Comparison of ENCODE assay signal across 8 cellular contexts in the genomic region with DNA sequence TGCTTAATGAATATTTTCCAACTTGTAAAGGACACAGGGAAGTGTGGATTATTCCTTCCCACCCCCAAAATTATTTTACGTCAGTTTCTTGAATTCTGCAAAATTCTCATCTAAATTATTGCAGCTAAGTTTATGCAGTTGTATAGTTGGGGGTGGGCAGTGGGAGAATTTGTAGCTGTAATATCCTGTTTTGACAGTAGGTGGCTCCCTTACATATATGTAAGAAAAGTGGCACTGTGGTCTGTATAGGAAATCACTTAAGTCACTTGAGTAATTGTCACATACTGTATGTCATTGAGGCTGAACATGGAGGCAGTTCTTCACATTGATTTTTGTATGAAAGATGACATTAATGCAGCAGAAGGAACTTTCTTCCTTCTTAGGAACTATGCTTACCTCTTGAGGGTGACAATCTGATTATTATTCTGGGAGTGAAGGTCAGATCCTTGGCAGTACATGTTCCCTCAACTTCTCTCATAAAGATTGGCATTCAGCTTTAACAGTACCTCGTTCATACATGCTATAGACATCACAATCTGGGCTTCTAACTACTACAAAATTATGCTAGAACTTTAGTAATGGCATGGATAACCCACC. TPM values are rescaled to one million over a fixed set of nuclear protein-coding genes. Genes with fewer than 3 reads are reported as not detected.
A peak's percentile ranks its signal among the peaks of the same experiment; 100 is the strongest.
DNase-seq lines count a peak whose midpoint lies in the region; ATAC-seq and TF ChIP-seq lines count a peak whose summit lies in the region.

No MANE protein-coding gene starts in this region.

- H3K9me3 Mint-ChIP-seq in stimulated activated memory B cell treated with anti-CD40 and anti-IgM and Interleukin-4, amounts not matched to agents 10 μg/mL and 1 μg/mL and 100 μg/mL, for 72 hours, result no peaks in the 10 kb centered on the region

- peak; percentile 4 for DNase-seq in stimulated activated CD4-positive, alpha-beta T cell treated with anti-CD3 and anti-CD28 coated beads, Interleukin-12 subunit alpha, Interleukin-12 subunit beta, amount 100 ng/mL, for 4 hours
- no peak for DNase-seq in stimulated activated CD4-positive, alpha-beta T cell treated with anti-CD3 and anti-CD28 coated beads, Interleukin-4, amount 100 ng/mL, for 1 hour
- DNase-seq in NCI-H1092 treated with DMSO at 0.1 percent for 48 hours (lab: John Stamatoyannopoulos, UW) (peak; percentile 50), SK-N-DZ (ENCODE audit: low spot score) (peak; percentile 73), cardiac fibroblast (ENCODE audit: low read depth in 2 of 2) (peak; percentile 81 to 82), left colon (peak in 1 of 2 donors; percentile 9)

- H3K27ac Mint-ChIP-seq in stimulated activated memory B cell treated with anti-CD40 and anti-IgM and Interleukin-4, amounts not matched to agents 10 μg/mL and 1 μg/mL and 100 μg/mL, for 72 hours, result no peak overlapping the region

- ATAC-seq in HG02678 (IDR thresholded peaks at IDR 0.05; ENCODE audit: unreplicated experiment) (peak; percentile 81), left colon (peak; percentile 93)
- peak; percentile 74 for ATAC-seq in stimulated activated memory B cell treated with anti-CD40 and anti-IgM and Interleukin-4, amounts not matched to agents 10 μg/mL and 1 μg/mL and 100 μg/mL, for 72 hours

- H3K27me3 Mint-ChIP-seq in stimulated activated memory B cell treated with anti-CD40 and anti-IgM and Interleukin-4, amounts not matched to agents 10 μg/mL and 1 μg/mL and 100 μg/mL, for 72 hours, result no peaks in the 10 kb centered on the region

- no peak overlapping the region for H3K4me3 Mint-ChIP-seq in stimulated activated memory B cell treated with anti-CD40 and anti-IgM and Interleukin-4, amounts not matched to agents 10 μg/mL and 1 μg/mL and 100 μg/mL, for 72 hours

- no peaks in the 10 kb centered on the region for H3K36me3 Mint-ChIP-seq in stimulated activated memory B cell treated with anti-CD40 and anti-IgM and Interleukin-4, amounts not matched to agents 10 μg/mL and 1 μg/mL and 100 μg/mL, for 72 hours

- H3K4me3 ChIP-seq in cardiac fibroblast (replicated peaks in 1 of 2; ENCODE audit: low read depth in 2 of 2, low read length in 2 of 2), result no peak overlapping the region

- TF ChIP-seq CTCF in cardiac fibroblast (IDR thresholded peaks at IDR 0.05; ENCODE audit: low read depth, low read length), result peak; percentile 62

- intact Hi-C loops in left colon (cut with DNase I, micrococcal nuclease), result no loop called here

- peaks cover 7% of the 10 kb centered on the region for H3K4me1 Mint-ChIP-seq in stimulated activated memory B cell treated with anti-CD40 and anti-IgM and Interleukin-4, amounts not matched to agents 10 μg/mL and 1 μg/mL and 100 μg/mL, for 72 hours

RNA-seq across cellular contexts. Expression of a gene that starts 14.6 kb away (rescaled TPM):
- 0.43 and 0.46 TPM in 2 replicates for polyA plus RNA-seq in SK-N-DZ (2014; cell fraction: cytosol; rRNA removed)
- polyA plus RNA-seq in SK-N-DZ (2014; cell fraction: nucleus; rRNA removed), result 0.46 and 1.4 TPM in 2 replicates
- under 1 TPM in 1 of 2 donors, not detected in 1; 0.12 TPM for total RNA-seq in left colon

RNA-seq across cellular contexts. Expression of a gene that starts 48.5 kb away (rescaled TPM):
- polyA plus RNA-seq in SK-N-DZ (2014; cell fraction: cytosol; rRNA removed), result 3.1 and 5.3 TPM in 2 replicates
- 12.9 and 14.5 TPM in 2 replicates for polyA plus RNA-seq in SK-N-DZ (2014; cell fraction: nucleus; rRNA removed)
- 1 to 10 TPM; 2.7 to 3.7 TPM for total RNA-seq in left colon
